24 cellular contexts compared by ENCODE assay signal in the genomic region with DNA sequence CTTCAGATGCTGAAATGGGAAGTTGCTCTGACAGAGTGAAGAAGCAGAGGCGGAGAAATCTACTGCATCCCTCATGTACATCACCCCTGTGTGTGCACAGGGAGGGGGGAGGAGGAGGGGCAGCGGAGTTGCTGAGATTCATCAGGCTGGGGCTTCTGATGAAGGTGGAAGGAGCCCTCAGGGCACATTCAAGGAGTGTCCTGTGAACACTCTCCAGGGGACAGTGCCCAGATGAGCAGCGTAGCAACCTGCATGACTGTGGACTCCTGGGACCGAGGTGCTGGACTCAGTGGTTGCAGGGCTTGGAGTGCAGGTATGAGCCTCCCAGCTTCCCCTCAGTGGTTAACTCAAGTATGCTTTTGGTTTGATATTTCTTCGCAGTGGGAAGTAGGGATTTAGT.
"Had no signal": no experiment of that assay in that cellular context is flagged by ENCODE, and none has a peak within 500 bp of the region (broad histone marks: within the 10 kb centered on the region; RNA-seq: fewer than 3 reads in every experiment).

No MANE protein-coding gene starts in this region.

- H3K27ac Mint-ChIP-seq: activated B cell treated with CpG ODN at 0.5 μM for 24 hours; activated CD4-positive, alpha-beta T cell treated with anti-CD3 and anti-CD28 coated beads, Interleukin-2, amount 10 ng/mL, durations not matched to agents 24 days and 14 days; activated naive CD4-positive, alpha-beta T cell treated with anti-CD3 and anti-CD28 coated beads, Interleukin-2, amount 50 U/mL, for 24 hours; activated T-helper 1 cell treated with anti-CD3 and anti-CD28 coated beads, Interleukin-12 subunit alpha, Interleukin-12 subunit beta, Interleukin-2, Interleukin-4 antibody, amounts not matched to agents 30 ng/mL and 10 ng/mL and 1 ng/mL, durations not matched to agents 14 hours and 24 hours and 36 hours; T-helper 17 cell had no signal

- H3K4me1 ChIP-seq: breast epithelium had no signal

- H3K4me2 ChIP-seq: KMS-11 had no signal

- H3K4me3 Mint-ChIP-seq: activated B cell treated with CpG ODN at 0.5 μM for 24 hours; activated CD4-positive, alpha-beta T cell treated with anti-CD3 and anti-CD28 coated beads, Interleukin-2, amount 10 ng/mL, durations not matched to agents 24 days and 14 days; activated naive CD4-positive, alpha-beta T cell treated with anti-CD3 and anti-CD28 coated beads, Interleukin-2, amount 50 U/mL, for 24 hours; activated T-helper 1 cell treated with anti-CD3 and anti-CD28 coated beads, Interleukin-12 subunit alpha, Interleukin-12 subunit beta, Interleukin-2, Interleukin-4 antibody, amounts not matched to agents 30 ng/mL and 10 ng/mL and 1 ng/mL, durations not matched to agents 14 hours and 24 hours and 36 hours; T-helper 17 cell had no signal

- ATAC-seq: T-helper 17 cell had no signal

- H3K36me3 Mint-ChIP-seq: activated naive CD4-positive, alpha-beta T cell treated with anti-CD3 and anti-CD28 coated beads, Interleukin-2, amount 50 U/mL, for 24 hours had no signal

- H3K9me3 Mint-ChIP-seq: activated CD4-positive, alpha-beta T cell treated with anti-CD3 and anti-CD28 coated beads, Interleukin-2, amount 10 ng/mL, durations not matched to agents 24 days and 14 days; activated naive CD4-positive, alpha-beta T cell treated with anti-CD3 and anti-CD28 coated beads, Interleukin-2, amount 50 U/mL, for 24 hours; activated T-helper 1 cell treated with anti-CD3 and anti-CD28 coated beads, Interleukin-12 subunit alpha, Interleukin-12 subunit beta, Interleukin-2, Interleukin-4 antibody, amounts not matched to agents 30 ng/mL and 10 ng/mL and 1 ng/mL, durations not matched to agents 14 hours and 24 hours and 36 hours had no signal

- H3K27ac ChIP-seq: breast epithelium, KMS-11 had no signal

- H3K4me1 Mint-ChIP-seq: activated B cell treated with CpG ODN at 0.5 μM for 24 hours; activated CD4-positive, alpha-beta T cell treated with anti-CD3 and anti-CD28 coated beads, Interleukin-2, amount 10 ng/mL, durations not matched to agents 24 days and 14 days; activated naive CD4-positive, alpha-beta T cell treated with anti-CD3 and anti-CD28 coated beads, Interleukin-2, amount 50 U/mL, for 24 hours; T-helper 17 cell had no signal

- H3K4me3 ChIP-seq: breast epithelium had no signal

- DNase-seq: activated B cell treated with CpG ODN at 0.5 μM for 24 hours; activated CD4-positive, alpha-beta T cell treated with anti-CD3 and anti-CD28 coated beads for 1 hour; activated CD4-positive, alpha-beta T cell treated with anti-CD3 and anti-CD28 coated beads, Interleukin-2, amount 10 ng/mL, durations not matched to agents 24 days and 14 days; activated CD4-positive, alpha-beta T cell treated with anti-CD3 and anti-CD28 coated beads, Interleukin-2, amount 50 U/mL, for 48 hours; activated effector memory CD4-positive, alpha-beta T cell treated with Interleukin-2 at 50 U/mL for 16 hours; activated naive CD4-positive, alpha-beta T cell; activated T-cell treated with anti-CD3 and anti-CD28 coated beads, Interleukin-2, amount 50 U/mL, for 1 hour; aorta; NCI-H1092; NCI-H1417; NCI-H1694; NCI-H2029; NCI-H2107; NCI-H2171 treated with DMSO at 0.1 percent for 48 hours; NCI-H226; NCI-H526 treated with DMSO at 0.1 percent for 48 hours; NCI-H82; SIG-M5; T-helper 17 cell; T-helper 9 cell had no signal

- H3K36me3 ChIP-seq: breast epithelium had no signal
